7 cellular contexts compared by ENCODE assay signal in the genomic region with DNA sequence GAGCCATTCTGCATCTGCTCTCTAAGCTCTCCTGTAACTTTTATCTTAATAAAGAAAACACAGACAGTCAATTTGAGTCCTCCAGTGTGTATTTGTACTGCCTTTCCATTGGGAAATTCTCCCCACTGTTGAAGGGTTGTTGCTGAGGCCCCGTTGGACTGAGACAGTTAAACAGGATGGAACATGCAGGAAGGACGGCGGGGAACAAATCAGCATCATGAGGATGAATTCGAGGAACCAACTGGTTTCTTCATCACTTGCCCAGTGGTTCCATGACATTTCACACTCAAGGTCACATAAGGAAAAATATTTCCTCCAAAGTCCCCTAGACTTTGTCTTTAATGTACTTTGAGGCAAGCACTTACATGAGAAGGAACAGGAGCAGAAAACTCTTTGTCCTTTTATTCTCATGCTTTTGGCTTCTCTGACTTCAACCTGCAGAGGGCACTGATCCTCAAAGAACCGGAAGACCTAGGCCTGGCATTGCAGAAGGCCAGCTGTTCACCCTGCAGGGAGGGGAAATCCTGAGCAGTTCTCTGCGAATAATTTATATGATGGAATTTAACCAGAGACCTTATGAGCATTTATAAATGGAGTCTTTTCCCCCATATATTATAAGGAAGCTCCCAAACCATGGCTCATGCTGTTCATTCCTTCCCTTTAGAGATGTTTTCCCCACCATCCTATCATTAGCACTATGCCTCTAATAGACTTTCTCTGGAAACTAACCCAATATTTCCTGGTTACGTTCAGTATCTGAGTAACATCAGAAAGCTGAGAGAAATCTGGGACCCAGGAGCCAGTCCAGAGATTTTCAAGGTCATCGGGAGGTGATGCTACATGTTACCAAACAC. TPM values are rescaled to one million over a fixed set of nuclear protein-coding genes. Genes with fewer than 3 reads are reported as not detected.
A peak's percentile ranks its signal among the peaks of the same experiment; 100 is the strongest.
DNase-seq lines count a peak whose midpoint lies in the region; ATAC-seq and TF ChIP-seq lines count a peak whose summit lies in the region.

No MANE protein-coding gene starts in this region.

- H3K4me1 ChIP-seq in psoas muscle = peaks cover 4% of the 10 kb centered on the region

- H3K36me3 Mint-ChIP-seq in activated T-helper 2 cell treated with anti-CD3 and anti-CD28 coated beads, Interferon-gamma antibody, Interleukin-2, Interleukin-4, amounts not matched to agents 10 μg/mL and 5 μg/mL and 100 μg/mL, durations not matched to agents 14 hours and 24 hours and 36 hours (ENCODE audit: low read depth) = no peaks in the 10 kb centered on the region
- no peaks in the 10 kb centered on the region for H3K36me3 Mint-ChIP-seq in glutamatergic neuron (ENCODE audit: unreplicated experiment)

- H3K27ac Mint-ChIP-seq in activated T-helper 2 cell treated with anti-CD3 and anti-CD28 coated beads, Interferon-gamma antibody, Interleukin-2, Interleukin-4, amounts not matched to agents 10 μg/mL and 5 μg/mL and 100 μg/mL, durations not matched to agents 14 hours and 24 hours and 36 hours = no peak overlapping the region
- no peak overlapping the region for H3K27ac Mint-ChIP-seq in glutamatergic neuron (ENCODE audit: unreplicated experiment)

- H3K27me3 Mint-ChIP-seq in activated T-helper 2 cell treated with anti-CD3 and anti-CD28 coated beads, Interferon-gamma antibody, Interleukin-2, Interleukin-4, amounts not matched to agents 10 μg/mL and 5 μg/mL and 100 μg/mL, durations not matched to agents 14 hours and 24 hours and 36 hours (ENCODE audit: low read depth) = peaks cover 4% of the 10 kb centered on the region
- peaks cover 1% of the 10 kb centered on the region for H3K27me3 Mint-ChIP-seq in glutamatergic neuron (ENCODE audit: unreplicated experiment)

- DNase-seq in GM04504 (ENCODE audit: low read depth) = peak; percentile 63
- peak; percentile 27 to 67 for DNase-seq in HL-60 (ENCODE audit: low read depth in 1 of 2, low spot score in 1 of 2)
- peak; percentile 67 to 86 for DNase-seq in NCI-H526 (lab: John Stamatoyannopoulos, UW)
- DNase-seq in activated T-helper 2 cell treated with anti-CD3 and anti-CD28 coated beads, Interferon-gamma antibody, Interleukin-2, Interleukin-4, amounts not matched to agents 10 μg/mL and 5 μg/mL and 100 μg/mL, durations not matched to agents 14 hours and 24 hours and 36 hours (ENCODE audit: low spot score) = peak; percentile 9
- peak; percentile 47 for DNase-seq in glutamatergic neuron
- peak; percentile 35 to 59 for DNase-seq in psoas muscle

- H3K27ac ChIP-seq in HL-60 (replicated peaks) (no peak overlapping the region), psoas muscle (no peak overlapping the region)

- no peaks in the 10 kb centered on the region for H3K9me3 ChIP-seq in psoas muscle

- H3K9me3 Mint-ChIP-seq in activated T-helper 2 cell treated with anti-CD3 and anti-CD28 coated beads, Interferon-gamma antibody, Interleukin-2, Interleukin-4, amounts not matched to agents 10 μg/mL and 5 μg/mL and 100 μg/mL, durations not matched to agents 14 hours and 24 hours and 36 hours = no peaks in the 10 kb centered on the region
- H3K9me3 Mint-ChIP-seq in glutamatergic neuron (ENCODE audit: unreplicated experiment) = no peaks in the 10 kb centered on the region

- H3K4me3 ChIP-seq in HL-60 (replicated peaks; ENCODE audit: insufficient read depth, low read length) = no peak overlapping the region
- no peak overlapping the region for H3K4me3 ChIP-seq in psoas muscle

- no peak overlapping the region for H3K4me3 Mint-ChIP-seq in activated T-helper 2 cell treated with anti-CD3 and anti-CD28 coated beads, Interferon-gamma antibody, Interleukin-2, Interleukin-4, amounts not matched to agents 10 μg/mL and 5 μg/mL and 100 μg/mL, durations not matched to agents 14 hours and 24 hours and 36 hours (ENCODE audit: low read depth)
- no peak overlapping the region for H3K4me3 Mint-ChIP-seq in glutamatergic neuron (ENCODE audit: unreplicated experiment)

- WGBS in psoas muscle, 3 donors = 28 to 34% (median 29%) methylated on average over 8 of the region's 8 CpGs

- no peaks in the 10 kb centered on the region for H3K36me3 ChIP-seq in psoas muscle (ENCODE audit: insufficient read depth in 1 of 2, low read depth in 1 of 2)

- peak; percentile 77 for TF ChIP-seq CTCF in HL-60 (IDR thresholded peaks at IDR 0.05; ENCODE audit: insufficient read depth, low read length)
- peak; percentile 48 for TF ChIP-seq CTCF in glutamatergic neuron (IDR thresholded peaks at IDR 0.05; ENCODE audit: partially characterized antibody, unreplicated experiment)
- peak; percentile 73 for TF ChIP-seq CTCF in psoas muscle (IDR thresholded peaks at IDR 0.05)

- H3K27me3 ChIP-seq in HL-60 (ENCODE audit: insufficient read depth, poor library complexity, severe bottlenecking) (no peaks in the 10 kb centered on the region), psoas muscle (ENCODE audit: insufficient read depth in 3 of 3, low read length in 2 of 3) (no peaks in the 10 kb centered on the region)

- intact Hi-C loops in activated T-helper 2 cell treated with anti-CD3 and anti-CD28 coated beads, Interferon-gamma antibody, Interleukin-2, Interleukin-4, amounts not matched to agents 10 μg/mL and 5 μg/mL and 100 μg/mL, durations not matched to agents 14 hours and 24 hours and 36 hours (cut with micrococcal nuclease) = loop anchor here (1.0 kb wide), 1 partner anchor 213 kb away; no protein-coding TSS in a partner anchor
- intact Hi-C loops in psoas muscle (cut with DNase I) = loop anchor here (1.0 to 10.0 kb wide), 5 partner anchors 70 to 677 kb away; partner anchors contain the start of gene TNFRSF21 (in 2 of the 2)

- ATAC-seq in GM21526 (IDR thresholded peaks at IDR 0.05; ENCODE audit: low FRiP score, unreplicated experiment) (peak; percentile 91), psoas muscle (peak; percentile 88 to 95 (median 92))

- H3K4me1 Mint-ChIP-seq in activated T-helper 2 cell treated with anti-CD3 and anti-CD28 coated beads, Interferon-gamma antibody, Interleukin-2, Interleukin-4, amounts not matched to agents 10 μg/mL and 5 μg/mL and 100 μg/mL, durations not matched to agents 14 hours and 24 hours and 36 hours (ENCODE audit: low read depth) = no peaks in the 10 kb centered on the region
- peaks cover 3% of the 10 kb centered on the region for H3K4me1 Mint-ChIP-seq in glutamatergic neuron (ENCODE audit: low read depth, unreplicated experiment)

RNA-seq across cellular contexts. Expression of gene ADGRF1, which starts 55.2 kb away (rescaled TPM):
- not detected in 2 replicates for total RNA-seq in activated T-helper 2 cell treated with anti-CD3 and anti-CD28 coated beads, Interferon-gamma antibody, Interleukin-2, Interleukin-4, amounts not matched to agents 10 μg/mL and 5 μg/mL and 100 μg/mL, durations not matched to agents 14 hours and 24 hours and 36 hours
- total RNA-seq in glutamatergic neuron (ENCODE audit: unreplicated experiment) (not detected), psoas muscle (not detected)
- polyA plus RNA-seq in psoas muscle = not detected

Comparison
In these comparisons a context has a peak if more than half of its experiments do, and no peak if none do; other contexts are left out.
1. DNase-seq: peak in every context shown above with its lines; median percentile 76 in NCI-H526; 63 in GM04504; 47 in HL-60; 47 in glutamatergic neuron; 47 in psoas muscle; 9 in activated T-helper 2 cell treated with anti-CD3 and anti-CD28 coated beads, Interferon-gamma antibody, Interleukin-2, Interleukin-4, amounts not matched to agents 10 μg/mL and 5 μg/mL and 100 μg/mL, durations not matched to agents 14 hours and 24 hours and 36 hours.